In the genomic region with DNA sequence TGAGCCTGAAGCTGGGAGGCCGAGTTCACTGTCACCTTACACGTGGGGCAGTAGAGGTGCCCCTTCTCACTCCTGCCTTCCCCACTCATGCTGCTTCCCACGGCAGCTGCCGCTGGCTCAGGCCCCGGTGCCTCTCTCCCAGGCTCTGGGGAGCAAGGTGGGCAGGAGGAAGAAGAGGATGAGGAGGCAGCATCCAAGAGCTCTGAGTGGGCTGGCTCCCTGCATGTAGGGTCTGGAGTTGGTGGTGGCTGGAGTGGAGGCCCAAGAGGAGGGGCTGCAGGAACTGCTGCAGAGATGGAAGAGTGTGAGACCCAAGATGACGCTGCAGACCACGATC, we compare ENCODE assay signal across 15 cellular contexts.
"Had no signal": no experiment of that assay in that cellular context is flagged by ENCODE, and none has a peak within 500 bp of the region (broad histone marks: within the 10 kb centered on the region; RNA-seq: fewer than 3 reads in every experiment).

No MANE protein-coding gene starts in this region.

- H3K27me3 ChIP-seq: ascending aorta, suprapubic skin, transverse colon had no signal

- DNase-seq: activated CD4-positive, alpha-beta T cell treated with anti-CD3 and anti-CD28 coated beads, Interleukin-2, amount 50 U/mL, for 4 hours; activated gamma-delta T cell; activated T-cell treated with anti-CD3 and anti-CD28 coated beads, Interleukin-2, amount 50 U/mL, for 72 hours; cortex of kidney; effector CD4-positive, alpha-beta T cell; naive thymus-derived CD8-positive, alpha-beta T cell; occipital lobe; stimulated activated CD4-positive, alpha-beta T cell treated with anti-CD3 and anti-CD28 coated beads, Interleukin-2, amount 100 ng/mL, for 24 hours; stimulated activated naive CD8-positive, alpha-beta T cell treated with anti-CD3 and anti-CD28 coated beads, Interleukin-15, amount 100 ng/mL, for 72 hours; transverse colon had no signal

- H3K27ac Mint-ChIP-seq: activated naive CD4-positive, alpha-beta T cell treated with anti-CD3 and anti-CD28 coated beads, Interleukin-2, amount 50 U/mL, for 24 hours; activated T-cell treated with anti-CD3 and anti-CD28 coated beads, Interleukin-2, amount 50 U/mL, for 72 hours; naive thymus-derived CD8-positive, alpha-beta T cell; progenitor cell of endocrine pancreas; T-helper 2 cell treated with Interferon-gamma antibody and Interleukin-4, amounts not matched to agents 5 μg/mL and 100 μg/mL, for 36 hours had no signal

- H3K27ac ChIP-seq: ascending aorta, suprapubic skin, transverse colon had no signal

- H3K4me3 ChIP-seq: ascending aorta, suprapubic skin, transverse colon had no signal

- H3K27me3 Mint-ChIP-seq: activated naive CD4-positive, alpha-beta T cell treated with anti-CD3 and anti-CD28 coated beads, Interleukin-2, amount 50 U/mL, for 24 hours; stimulated activated naive CD8-positive, alpha-beta T cell treated with anti-CD3 and anti-CD28 coated beads, Interleukin-15, amount 100 ng/mL, for 72 hours had no signal

- H3K9me3 ChIP-seq: ascending aorta, suprapubic skin, transverse colon had no signal

- H3K4me3 Mint-ChIP-seq: activated naive CD4-positive, alpha-beta T cell treated with anti-CD3 and anti-CD28 coated beads, Interleukin-2, amount 50 U/mL, for 24 hours; activated T-cell treated with anti-CD3 and anti-CD28 coated beads, Interleukin-2, amount 50 U/mL, for 72 hours; naive thymus-derived CD8-positive, alpha-beta T cell; stimulated activated naive CD8-positive, alpha-beta T cell treated with anti-CD3 and anti-CD28 coated beads, Interleukin-15, amount 100 ng/mL, for 72 hours; T-helper 2 cell treated with Interferon-gamma antibody and Interleukin-4, amounts not matched to agents 5 μg/mL and 100 μg/mL, for 36 hours had no signal

- H3K9me3 Mint-ChIP-seq: activated naive CD4-positive, alpha-beta T cell treated with anti-CD3 and anti-CD28 coated beads, Interleukin-2, amount 50 U/mL, for 24 hours; activated T-cell treated with anti-CD3 and anti-CD28 coated beads, Interleukin-2, amount 50 U/mL, for 72 hours; naive thymus-derived CD8-positive, alpha-beta T cell; stimulated activated naive CD8-positive, alpha-beta T cell treated with anti-CD3 and anti-CD28 coated beads, Interleukin-15, amount 100 ng/mL, for 72 hours; T-helper 2 cell treated with Interferon-gamma antibody and Interleukin-4, amounts not matched to agents 5 μg/mL and 100 μg/mL, for 36 hours had no signal
